1 cellular context compared by ENCODE assay signal in genomic region chr6:41735427-41736206, GRCh38.
TF ChIP-seq lines count a peak whose summit lies in the region.

Gene TFEB, minus strand, starts transcription at chr6:41735608. Its CDS starts 44,395 bp downstream, at chr6:41691213.

TF ChIP-seq in HepG2, 621 proteins besides CTCF, POLR2A, EP300 and RAD21 (continued from another document and continues in another):
- TF ChIP-seq ZNF687 (CRISPR knock-in tag; IDR thresholded peaks at IDR 0.05) (peak; percentile 56), ZNF607 (CRISPR knock-in tag; IDR thresholded peaks at IDR 0.05; ENCODE audit: borderline replicate concordance) (peak; percentile 84; the same call in 1 of the 2 replicates), TFDP2 (CRISPR knock-in tag; IDR thresholded peaks at IDR 0.05) (peak; percentile 82), YY1 (IDR thresholded peaks at IDR 0.05; ENCODE audit: insufficient read depth, insufficient replicate concordance, low read depth, low read length) (peak; percentile 86), ZNF414 (CRISPR knock-in tag; IDR thresholded peaks at IDR 0.05) (peak; percentile 53; the same call in 1 of the 2 replicates), JARID2 (CRISPR knock-in tag; IDR thresholded peaks at IDR 0.05; ENCODE audit: insufficient replicate concordance) (peak; percentile 66), ZNF280D (CRISPR knock-in tag; IDR thresholded peaks at IDR 0.05) (peak; percentile 77; the same call in 1 of the 2 replicates), SMAD9 (CRISPR knock-in tag; IDR thresholded peaks at IDR 0.05) (no peak), TEF (CRISPR knock-in tag; IDR thresholded peaks at IDR 0.05) (no peak), ETV6 (CRISPR knock-in tag; conservative IDR thresholded peaks at IDR 0.05) (peak; percentile 74; the same call in 1 of the 2 replicates), ZSCAN31 (CRISPR knock-in tag; IDR thresholded peaks at IDR 0.05; ENCODE audit: low read depth) (0 out of 2 replicates have a peak, but pooled peaks have one; percentile 52), DRAP1 (CRISPR knock-in tag; IDR thresholded peaks at IDR 0.05) (peak; percentile 50; the same call in 1 of the 2 replicates), ZNF556 (CRISPR knock-in tag; IDR thresholded peaks at IDR 0.05; ENCODE audit: borderline replicate concordance) (peak; percentile 77; the same call in 1 of the 2 replicates), ZNF597 (CRISPR knock-in tag; IDR thresholded peaks at IDR 0.05) (0 out of 2 replicates have a peak, but pooled peaks have one; percentile 89), ZNF781 (CRISPR knock-in tag; IDR thresholded peaks at IDR 0.05; ENCODE audit: borderline replicate concordance, not compliant biosample characterization) (no peak), ZBTB1 (CRISPR knock-in tag; IDR thresholded peaks at IDR 0.05; ENCODE audit: borderline replicate concordance) (no peak), TEAD3 (CRISPR knock-in tag; optimal IDR thresholded peaks at IDR 0.05; ENCODE audit: borderline replicate concordance) (peak; percentile 74), MED1 (CRISPR knock-in tag; IDR thresholded peaks at IDR 0.05) (peak; percentile 79), NFIC (IDR thresholded peaks at IDR 0.05; ENCODE audit: low read length) (no peak; the same call in 1 of the 2 replicates), ZNF264 (CRISPR knock-in tag; IDR thresholded peaks at IDR 0.05) (no peak), KDM4B (CRISPR knock-in tag; IDR thresholded peaks at IDR 0.05) (peak; percentile 51; the same call in 1 of the 2 replicates), RXRB (CRISPR knock-in tag; IDR thresholded peaks at IDR 0.05; ENCODE audit: borderline replicate concordance) (peak; percentile 71), SPEN (CRISPR knock-in tag; IDR thresholded peaks at IDR 0.05; ENCODE audit: low read depth) (peak; percentile 81; the same call in 1 of the 2 replicates), PHF5A (CRISPR knock-in tag; IDR thresholded peaks at IDR 0.05; ENCODE audit: low read depth, unreplicated experiment) (peak; percentile 51), SP2 (CRISPR knock-in tag; IDR thresholded peaks at IDR 0.05) (peak; percentile 60), ZNF567 (CRISPR knock-in tag; IDR thresholded peaks at IDR 0.05; ENCODE audit: borderline replicate concordance) (0 out of 2 replicates have a peak, but pooled peaks have one; percentile 55), ZNF205 (CRISPR knock-in tag; IDR thresholded peaks at IDR 0.05) (peak; percentile 42; the same call in 1 of the 2 replicates), ZNF530 (CRISPR knock-in tag; IDR thresholded peaks at IDR 0.05; ENCODE audit: low read depth) (no peak), ZNF800 (CRISPR knock-in tag; IDR thresholded peaks at IDR 0.05) (0 out of 2 replicates have a peak, but pooled peaks have one; percentile 55), SRSF9 (IDR thresholded peaks at IDR 0.05; ENCODE audit: borderline replicate concordance, insufficient read depth, low read depth, low read length, poor library complexity, severe bottlenecking) (no peak), KDM2A (CRISPR knock-in tag; IDR thresholded peaks at IDR 0.05; ENCODE audit: borderline replicate concordance, low read depth) (peak; percentile 97), POLR2G (IDR thresholded peaks at IDR 0.05; ENCODE audit: low read depth, low read length) (peak; percentile 48; the same call in 1 of the 2 replicates), PITX1 (CRISPR knock-in tag; IDR thresholded peaks at IDR 0.05) (peak; percentile 30; the same call in 1 of the 2 replicates), ZNF713 (CRISPR knock-in tag; IDR thresholded peaks at IDR 0.05) (no peak), SP1 (IDR thresholded peaks at IDR 0.05) (no peak), SP1 (CRISPR knock-in tag; IDR thresholded peaks at IDR 0.05) (peak; percentile 96), RCOR2 (CRISPR knock-in tag; IDR thresholded peaks at IDR 0.05) (0 out of 2 replicates have a peak, but pooled peaks have one; percentile 18), ZGPAT (CRISPR knock-in tag; IDR thresholded peaks at IDR 0.05) (peak; percentile 87), PCBP2 (optimal IDR thresholded peaks at IDR 0.05; ENCODE audit: low read depth, low read length, poor library complexity, severe bottlenecking) (no peak), CREB1 (IDR thresholded peaks at IDR 0.05) (peak; percentile 70), CREB1 (CRISPR knock-in tag; IDR thresholded peaks at IDR 0.05) (peak; percentile 68; the same call in 1 of the 2 replicates), RBFOX2 (IDR thresholded peaks at IDR 0.05; ENCODE audit: low read depth, low read length) (peak; percentile 67), ADNP (CRISPR knock-in tag; IDR thresholded peaks at IDR 0.05) (no peak), KLF11 (CRISPR knock-in tag; IDR thresholded peaks at IDR 0.05) (peak; percentile 40; the same call in 1 of the 2 replicates), RXRA (CRISPR knock-in tag; IDR thresholded peaks at IDR 0.05) (0 out of 2 replicates have a peak, but pooled peaks have one; percentile 48), TBL1XR1 (IDR thresholded peaks at IDR 0.05; ENCODE audit: borderline replicate concordance, low read length, partially characterized antibody) (peak; percentile 79), ZNF580 (CRISPR knock-in tag; IDR thresholded peaks at IDR 0.05; ENCODE audit: borderline replicate concordance, low read depth) (peak; percentile 97; the same call in 1 of the 2 replicates), NFATC3 (CRISPR knock-in tag; IDR thresholded peaks at IDR 0.05) (0 out of 2 replicates have a peak, but pooled peaks have one; percentile 34), ZNF598 (CRISPR knock-in tag; IDR thresholded peaks at IDR 0.05; ENCODE audit: borderline replicate concordance) (0 out of 2 replicates have a peak, but pooled peaks have one; percentile 30), ZNF577 (CRISPR knock-in tag; IDR thresholded peaks at IDR 0.05; ENCODE audit: borderline replicate concordance, low read depth) (no peak), NR2F2 (IDR thresholded peaks at IDR 0.05; ENCODE audit: borderline replicate concordance, low read depth) (peak; percentile 50; the same call in 1 of the 2 replicates), HNRNPK (IDR thresholded peaks at IDR 0.05; ENCODE audit: low read depth, low read length, poor library complexity, severe bottlenecking) (peak; percentile 19), ZNF605 (CRISPR knock-in tag; IDR thresholded peaks at IDR 0.05) (0 out of 2 replicates have a peak, but pooled peaks have one; percentile 45)
